ENCODE assay signal across 8 cellular contexts in genomic region chr7:72954563-72955198, GRCh38. TPM values are rescaled to one million over a fixed set of nuclear protein-coding genes. Genes with fewer than 3 reads are reported as not detected.
A peak's percentile ranks its signal among the peaks of the same experiment; 100 is the strongest.
DNase-seq lines count a peak whose midpoint lies in the region; ATAC-seq, FAIRE-seq and TF ChIP-seq lines count a peak whose summit lies in the region.
"Not testable (repeated sequence)": the region's sequence is repeated elsewhere in the genome, so short reads cannot be mapped to it uniquely, and the experiment has no call there.

No MANE protein-coding gene starts in this region.

- H3K27ac Mint-ChIP-seq in GM23338; osteocyte (ENCODE audit: unreplicated experiment): not testable (repeated sequence)

- H3K9me3 ChIP-seq in A549, heart left ventricle: not testable (repeated sequence)

- not testable (repeated sequence) for H3K9me3 Mint-ChIP-seq in GM23338; osteocyte (ENCODE audit: unreplicated experiment)

- ATAC-seq in A549 (peak; percentile 81 to 92), GM18873 (IDR thresholded peaks at IDR 0.05; ENCODE audit: low FRiP score, unreplicated experiment) (peak; percentile 85), GM23338 (peak; percentile 93), HG03175 (IDR thresholded peaks at IDR 0.05; ENCODE audit: unreplicated experiment) (peak; percentile 89), SK-N-SH treated with all-trans-retinoic acid at 6 μM for 48 hours (peak; percentile 92), heart left ventricle (peak; percentile 94 to 97 (median 96))

- CTCF ChIA-PET in A549 (lab: Yijun Ruan, JAX): not testable (repeated sequence)

- POLR2A ChIA-PET in A549 (lab: Yijun Ruan, JAX): not testable (repeated sequence)

- H3K27me3 Mint-ChIP-seq in GM23338 (ENCODE audit: insufficient read depth, low read depth, poor library complexity); osteocyte (ENCODE audit: unreplicated experiment): not testable (repeated sequence)

- not testable (repeated sequence) for H3K4me1 Mint-ChIP-seq in GM23338; osteocyte (ENCODE audit: unreplicated experiment)

- intact Hi-C loops in heart left ventricle (cut with DNase I): not testable (repeated sequence)

- in situ Hi-C loops in astrocyte of the spinal cord (cut with HindIII; ENCODE audit: low sequenced_read_pairs): not testable (repeated sequence)

- not testable (repeated sequence) for H2AFZ ChIP-seq in GM23338

- not testable (repeated sequence) for DNase-seq in A549 (ENCODE audit: low read depth in 1 of 2, low spot score in 1 of 2); GM23338 (ENCODE audit: low spot score); astrocyte of the spinal cord (ENCODE audit: low read depth, low spot score); heart left ventricle; osteocyte (ENCODE audit: extremely low spot score, unreplicated experiment)

- not testable (repeated sequence) for TF ChIP-seq EP300 in A549 (IDR thresholded peaks at IDR 0.05)

- H3K4me2 ChIP-seq in A549: 0 out of 3 replicates have a peak overlapping the region, but pooled peaks have one; percentile 30
- H3K4me2 ChIP-seq in GM23338: not testable (repeated sequence)

- not testable (repeated sequence) for TF ChIP-seq RAD21 in A549 (conservative IDR thresholded peaks at IDR 0.05 in 1 of 2, IDR thresholded peaks at IDR 0.05 in 1 of 2)

- FAIRE-seq in A549 (lab: Jason Lieb, UNC): not testable (repeated sequence)

- not testable (repeated sequence) for H3K9me2 ChIP-seq in GM23338 (ENCODE audit: insufficient read depth)

- H3K4me3 Mint-ChIP-seq in GM23338 (peak overlapping the region; percentile 67), osteocyte (ENCODE audit: unreplicated experiment) (peak overlapping the region; percentile 59)

- H3K27me3 ChIP-seq in GM23338 (ENCODE audit: insufficient read depth); heart left ventricle: not testable (repeated sequence)

- not testable (repeated sequence) for H3K36me3 Mint-ChIP-seq in GM23338 (ENCODE audit: low read depth); osteocyte (ENCODE audit: unreplicated experiment)

- H3F3A ChIP-seq in GM23338 (replicated peaks; ENCODE audit: low read depth): not testable (repeated sequence)

- not testable (repeated sequence) for H4K20me1 ChIP-seq in GM23338 (replicated peaks; ENCODE audit: insufficient read depth)

- 69% methylated on average over 7 of the region's 45 CpGs for whole genome bisulfite sequencing in A549 (ENCODE audit: missing lambda C conversion rate)
- WGBS in heart left ventricle, 4 donors: 10 to 63% (median 17%) methylated on average over 3 to 17 of the region's 45 CpGs

- not testable (repeated sequence) for H3K4me1 ChIP-seq in A549; GM23338 (ENCODE audit: insufficient read depth); heart left ventricle

- not testable (repeated sequence) for H3K79me2 ChIP-seq in GM23338 (replicated peaks; ENCODE audit: insufficient read depth)

- H3K27ac ChIP-seq in A549: peak overlapping the region in 1 of 2 experiments; percentile 71; a peak in 1 of 6 replicates
- H3K27ac ChIP-seq in GM23338 (ENCODE audit: low read depth); heart left ventricle: not testable (repeated sequence)

- TF ChIP-seq CTCF in A549 (IDR thresholded peaks at IDR 0.05); GM23338 (conservative IDR thresholded peaks at IDR 0.05; ENCODE audit: low read depth in 2 of 2); astrocyte of the spinal cord (IDR thresholded peaks at IDR 0.05; ENCODE audit: low read depth, low read length); heart left ventricle (IDR thresholded peaks at IDR 0.05); osteocyte (IDR thresholded peaks at IDR 0.05): not testable (repeated sequence)

- H3K36me3 ChIP-seq in GM23338 (ENCODE audit: insufficient read depth); heart left ventricle: not testable (repeated sequence)

- H3K4me3 ChIP-seq in A549: peak overlapping the region; percentile 39; the same call in 2 of the 3 replicates
- peak overlapping the region; percentile 32; the same call in 1 of the 2 replicates for H3K4me3 ChIP-seq in GM23338
- peak overlapping the region; percentile 29 for H3K4me3 ChIP-seq in astrocyte of the spinal cord (ENCODE audit: low read depth, low read length)
- H3K4me3 ChIP-seq in heart left ventricle: peak overlapping the region in 9 of 12 donors; percentile 42 to 54 (median 50)

- TF ChIP-seq POLR2A in A549 (IDR thresholded peaks at IDR 0.05; ENCODE audit: low read length); heart left ventricle (IDR thresholded peaks at IDR 0.05): not testable (repeated sequence)

RNA-seq across cellular contexts. Expression of gene TRIM74, which starts 14.6 kb away (rescaled TPM):
- polyA plus RNA-seq in A549 (2011; rRNA removed) (0.21 TPM in 1 of 2 replicates, not detected in the other), A549 (2017; fragmentation: RNase III; extraction: RNeasy Plus Mini Kit Qiagen cat#74134 plus additional on column Dnase treatment) (0.38 to 0.76 TPM (median 0.62 TPM) in 3 replicates), GM23338 (2016; fragmentation: Nextera tagmentation; extraction: Ambion mirVana) (not detected in 2 replicates), heart left ventricle (under 1 TPM; 0.06 to 0.46 TPM)
- 0.09 TPM in 1 of 2 replicates, not detected in the other for polyA plus RNA-seq in A549 (2012; cell fraction: cytosol; rRNA removed)
- polyA plus RNA-seq in A549 (2012; cell fraction: nucleus; rRNA removed): 1.4 and 2.1 TPM in 2 replicates
- not detected in 2 replicates for polyA minus RNA-seq in A549 (2011; rRNA and poly(A)+ RNA removed)
- not detected in 2 replicates for total RNA-seq in GM23338 (2014; rRNA removed; shearing (Covaris generic))
- total RNA-seq in heart left ventricle (1 to 10 TPM in 1 of 9 donors, under 1 TPM in 2, not detected in 6; 0.40 to 1.7 (median 0.64) TPM), osteocyte (1.5 and 1.7 TPM in 2 replicates)

RNA-seq across cellular contexts. Expression of gene POM121, which starts 29.8 kb away (rescaled TPM):
- polyA plus RNA-seq in A549 (2011; rRNA removed) (5.9 and 9.1 TPM in 2 replicates), A549 (2017; fragmentation: RNase III; extraction: RNeasy Plus Mini Kit Qiagen cat#74134 plus additional on column Dnase treatment) (23.0 to 23.2 TPM (median 23.2 TPM) in 3 replicates), GM23338 (2016; fragmentation: Nextera tagmentation; extraction: Ambion mirVana) (24.1 and 24.5 TPM in 2 replicates), heart left ventricle (10 to 100 TPM in 1 of 2 donors, 1 to 10 TPM in 1; 8.3 to 16.8 TPM)
- 11.4 and 16.0 TPM in 2 replicates for polyA plus RNA-seq in A549 (2012; cell fraction: cytosol; rRNA removed)
- 30.5 and 37.4 TPM in 2 replicates for polyA plus RNA-seq in A549 (2012; cell fraction: nucleus; rRNA removed)
- polyA minus RNA-seq in A549 (2011; rRNA and poly(A)+ RNA removed): 11.3 TPM in 2 replicates
- 37.1 and 39.8 TPM in 2 replicates for total RNA-seq in GM23338 (2014; rRNA removed; shearing (Covaris generic))
- total RNA-seq in heart left ventricle (10 to 100 TPM; 10.9 to 23.2 (median 16.1) TPM), osteocyte (36.8 and 37.1 TPM in 2 replicates)
